In genomic region chr1:245023222-245023621, GRCh38 we compare ENCODE assay signal across 32 cellular contexts.
DNase-seq lines count a peak whose midpoint lies in the region; ATAC-seq, FAIRE-seq and TF ChIP-seq lines count a peak whose summit lies in the region.
"Had no signal": no experiment of that assay in that cellular context is flagged by ENCODE, and none has a peak within 500 bp of the region (broad histone marks: within the 10 kb centered on the region; RNA-seq: fewer than 3 reads in every experiment).

No MANE protein-coding gene starts in this region.

- DNase-seq in D721Med (ENCODE audit: insufficient read length, low spot score) = no peak
- DNase-seq in KG1 (lab: John Stamatoyannopoulos, UW) = no peak
- no peak for DNase-seq in activated CD8-positive, alpha-beta T cell treated with anti-CD3 and anti-CD28 coated beads, Interleukin-2, amount 10 ng/mL, durations not matched to agents 7 days and 5 days
- DNase-seq: 8988T; ACHN; AML-193; BE2C; C1 segment of cervical spinal cord; Caco-2; Calu3; CD4-positive, alpha-beta memory T cell; CD4-positive, alpha-beta T cell; CD4-positive, CD25-positive, alpha-beta regulatory T cell; CD8-positive, alpha-beta memory T cell; CD8-positive, alpha-beta T cell; COR-L47; DMS 273 treated with DMSO at 0.1 percent for 48 hours; DMS153; DMS53; DMS79; DMS79 treated with DMSO at 0.1 percent for 48 hours; DND-41; EL had no signal

- H3K36me3 ChIP-seq in HEK293 (ENCODE audit: control insufficient read depth in 2 of 2, insufficient read depth in 1 of 2, low read length in 2 of 2) = no peaks in the 10 kb centered on the region
- H3K36me3 ChIP-seq: BE2C, BLaER1 had no signal

- H3K4me3 Mint-ChIP-seq in activated CD8-positive, alpha-beta T cell treated with anti-CD3 and anti-CD28 coated beads, Interleukin-2, amount 10 ng/mL, durations not matched to agents 7 days and 5 days = no peak overlapping the region
- H3K4me3 Mint-ChIP-seq: B cell; CD14-positive monocyte; CD4-positive, alpha-beta memory T cell; CD4-positive, alpha-beta T cell; CD4-positive, CD25-positive, alpha-beta regulatory T cell; CD8-positive, alpha-beta memory T cell; CD8-positive, alpha-beta T cell had no signal

- peaks cover 9% of the 10 kb centered on the region for H3K4me1 Mint-ChIP-seq in activated CD8-positive, alpha-beta T cell treated with anti-CD3 and anti-CD28 coated beads, Interleukin-2, amount 10 ng/mL, durations not matched to agents 7 days and 5 days (ENCODE audit: low read depth)
- H3K4me1 Mint-ChIP-seq: CD4-positive, alpha-beta memory T cell had no signal

- ATAC-seq in activated CD8-positive, alpha-beta T cell treated with anti-CD3 and anti-CD28 coated beads, Interleukin-2, amount 10 ng/mL, durations not matched to agents 7 days and 5 days = no peak
- ATAC-seq: A549; CD8-positive, alpha-beta T cell had no signal

- CTCF ChIA-PET in HEK293 (lab: Yijun Ruan, JAX) = no interaction called here
- CTCF ChIA-PET in activated CD8-positive, alpha-beta T cell treated with anti-CD3 and anti-CD28 coated beads, Interleukin-2, amount 10 ng/mL, durations not matched to agents 7 days and 5 days (lab: Charles Lee) = no interaction called here

- no peaks in the 10 kb centered on the region for H3K9me3 ChIP-seq in HEK293 (ENCODE audit: control insufficient read depth, insufficient read depth, low read depth, low read length)
- H3K9me3 ChIP-seq: A549; BE2C; BLaER1; BLaER1 treated with 17β-estradiol and CSF1 and Interleukin-3, amounts not matched to agents 10 nM and 100 nM; Caco-2 had no signal

- no peaks in the 10 kb centered on the region for H3K36me3 Mint-ChIP-seq in activated CD8-positive, alpha-beta T cell treated with anti-CD3 and anti-CD28 coated beads, Interleukin-2, amount 10 ng/mL, durations not matched to agents 7 days and 5 days (ENCODE audit: low read depth)
- H3K36me3 Mint-ChIP-seq: CD4-positive, alpha-beta memory T cell; CD4-positive, CD25-positive, alpha-beta regulatory T cell; CD8-positive, alpha-beta T cell had no signal

- H3K27ac ChIP-seq in HEK293 (ENCODE audit: extremely low read depth, low read depth, low read length) = no peak overlapping the region
- H3K27ac ChIP-seq: 22Rv1; A549; BLaER1; BLaER1 treated with 17β-estradiol and CSF1 and Interleukin-3, amounts not matched to agents 10 nM and 100 nM; C4-2B had no signal

- FAIRE-seq in D721Med (lab: Jason Lieb, UNC) = peak; percentile 51
- FAIRE-seq: A204.1, A549 had no signal

- no peaks in the 10 kb centered on the region for H3K27me3 Mint-ChIP-seq in activated CD8-positive, alpha-beta T cell treated with anti-CD3 and anti-CD28 coated beads, Interleukin-2, amount 10 ng/mL, durations not matched to agents 7 days and 5 days (ENCODE audit: low read depth)
- H3K27me3 Mint-ChIP-seq: B cell; CD4-positive, alpha-beta memory T cell; CD4-positive, alpha-beta T cell; CD4-positive, CD25-positive, alpha-beta regulatory T cell; CD8-positive, alpha-beta memory T cell had no signal

- H3K4me1 ChIP-seq in HEK293 (ENCODE audit: control insufficient read depth, insufficient read depth, low read length) = no peaks in the 10 kb centered on the region
- H3K4me1 ChIP-seq: A549 had no signal

- H3K4me3 ChIP-seq in HEK293 (ENCODE audit: low read depth, low read length) = no peak overlapping the region
- H3K4me3 ChIP-seq: A549; BLaER1; BLaER1 treated with 17β-estradiol and CSF1 and Interleukin-3, amounts not matched to agents 10 nM and 100 nM had no signal

- TF ChIP-seq CTCF in D721Med (IDR thresholded peaks at IDR 0.05; ENCODE audit: insufficient read depth, missing control alignments) (no peak), HEK293 (tag by site-specific recombination; IDR thresholded peaks at IDR 0.05) (no peak)

- POLR2A ChIA-PET in HEK293 (lab: Yijun Ruan, JAX) = no interaction called here
- POLR2A ChIA-PET in activated CD8-positive, alpha-beta T cell treated with anti-CD3 and anti-CD28 coated beads, Interleukin-2, amount 10 ng/mL, durations not matched to agents 7 days and 5 days (lab: Charles Lee) = no interaction called here

- H3K9me3 Mint-ChIP-seq in activated CD8-positive, alpha-beta T cell treated with anti-CD3 and anti-CD28 coated beads, Interleukin-2, amount 10 ng/mL, durations not matched to agents 7 days and 5 days (ENCODE audit: insufficient read depth) = no peaks in the 10 kb centered on the region
- H3K9me3 Mint-ChIP-seq: CD14-positive monocyte; CD4-positive, alpha-beta memory T cell; CD4-positive, alpha-beta T cell; CD4-positive, CD25-positive, alpha-beta regulatory T cell; CD8-positive, alpha-beta memory T cell; CD8-positive, alpha-beta T cell had no signal

- no peak overlapping the region for H3K27ac Mint-ChIP-seq in activated CD8-positive, alpha-beta T cell treated with anti-CD3 and anti-CD28 coated beads, Interleukin-2, amount 10 ng/mL, durations not matched to agents 7 days and 5 days
- H3K27ac Mint-ChIP-seq: B cell; CD14-positive monocyte; CD4-positive, alpha-beta memory T cell; CD4-positive, alpha-beta T cell; CD4-positive, CD25-positive, alpha-beta regulatory T cell; CD8-positive, alpha-beta memory T cell; CD8-positive, alpha-beta T cell had no signal

TF ChIP-seq in HEK293, 187 proteins besides CTCF, POLR2A, EP300 and RAD21:
- no peak for TF ChIP-seq ZBTB8A (tag by site-specific recombination; IDR thresholded peaks at IDR 0.05)
- no peak for TF ChIP-seq ZNF548 (tag by site-specific recombination; IDR thresholded peaks at IDR 0.05)
- peak; percentile 90 for TF ChIP-seq ZNF140 (tag by site-specific recombination; IDR thresholded peaks at IDR 0.05)
- no peak for TF ChIP-seq ZNF362 (tag by site-specific recombination; IDR thresholded peaks at IDR 0.05)
